In genomic region chr16:10090816-10091215, GRCh38 we compare ENCODE assay signal across 19 cellular contexts.
DNase-seq lines count a peak whose midpoint lies in the region; ATAC-seq and TF ChIP-seq lines count a peak whose summit lies in the region.
"Had no signal": no experiment of that assay in that cellular context is flagged by ENCODE, and none has a peak within 500 bp of the region (broad histone marks: within the 10 kb centered on the region; RNA-seq: fewer than 3 reads in every experiment).

No MANE protein-coding gene starts in this region.

- H3K36me3 Mint-ChIP-seq in activated CD8-positive, alpha-beta T cell treated with anti-CD3 and anti-CD28 coated beads, Interleukin-2, amount 10 ng/mL, durations not matched to agents 7 days and 5 days (ENCODE audit: low read depth): no peaks in the 10 kb centered on the region

- no peaks in the 10 kb centered on the region for H3K9me3 ChIP-seq in tibial artery
- H3K9me3 ChIP-seq: A549, SJCRH30 had no signal

- no peak overlapping the region for H3K27ac Mint-ChIP-seq in activated CD8-positive, alpha-beta T cell treated with anti-CD3 and anti-CD28 coated beads, Interleukin-2, amount 10 ng/mL, durations not matched to agents 7 days and 5 days
- H3K27ac Mint-ChIP-seq: H9 had no signal

- peaks cover 0 to 11% (median 9%) of the 10 kb centered on the region in 4 donors for H3K4me1 ChIP-seq in tibial artery
- H3K4me1 ChIP-seq: A549, SJCRH30 had no signal

- DNase-seq in EH (ENCODE audit: low read depth) (peak; percentile 76), M059J (ENCODE audit: low read depth) (peak; percentile 91), astrocyte of the hippocampus (ENCODE audit: low read depth, low spot score) (peak; percentile 18), fibroblast of the aortic adventitia (ENCODE audit: low read depth) (peak; percentile 31), tibial artery (no peak)
- DNase-seq in activated CD8-positive, alpha-beta T cell treated with anti-CD3 and anti-CD28 coated beads, Interleukin-2, amount 10 ng/mL, durations not matched to agents 7 days and 5 days: no peak
- no peak for DNase-seq in stimulated activated CD4-positive, alpha-beta T cell treated with anti-CD3 and anti-CD28 coated beads, Interleukin-2, amount 100 ng/mL, for 48 hours
- DNase-seq: C1 segment of cervical spinal cord, DMS 273 treated with DMSO at 0.1 percent for 48 hours, H9, MV-4-11, NCI-H1417, NCI-H1930, NCI-H446, NCI-H69, RPMI8226, SJCRH30 had no signal

- no peaks in the 10 kb centered on the region for H3K27me3 ChIP-seq in tibial artery
- H3K27me3 ChIP-seq: SJCRH30 had no signal

- TF ChIP-seq CTCF in fibroblast of the aortic adventitia (IDR thresholded peaks at IDR 0.05; ENCODE audit: insufficient read depth, low read length) (no peak), tibial artery (IDR thresholded peaks at IDR 0.05) (no peak)

- no peaks in the 10 kb centered on the region for H3K9me3 Mint-ChIP-seq in activated CD8-positive, alpha-beta T cell treated with anti-CD3 and anti-CD28 coated beads, Interleukin-2, amount 10 ng/mL, durations not matched to agents 7 days and 5 days (ENCODE audit: insufficient read depth)
- H3K9me3 Mint-ChIP-seq: H9 had no signal

- H3K4me3 Mint-ChIP-seq in activated CD8-positive, alpha-beta T cell treated with anti-CD3 and anti-CD28 coated beads, Interleukin-2, amount 10 ng/mL, durations not matched to agents 7 days and 5 days: no peak overlapping the region
- H3K4me3 Mint-ChIP-seq: H9 had no signal

- H3K36me3 ChIP-seq in tibial artery: no peaks in the 10 kb centered on the region
- H3K36me3 ChIP-seq: SJCRH30 had no signal

- intact Hi-C loops in tibial artery (cut with DNase I; ENCODE audit: low total_unique reads): no loop called here

- H3K27ac ChIP-seq in tibial artery: no peak overlapping the region
- H3K27ac ChIP-seq: A549, SJCRH30 had no signal

- CTCF ChIA-PET in activated CD8-positive, alpha-beta T cell treated with anti-CD3 and anti-CD28 coated beads, Interleukin-2, amount 10 ng/mL, durations not matched to agents 7 days and 5 days (lab: Charles Lee): no interaction called here

- no peaks in the 10 kb centered on the region for H3K27me3 Mint-ChIP-seq in activated CD8-positive, alpha-beta T cell treated with anti-CD3 and anti-CD28 coated beads, Interleukin-2, amount 10 ng/mL, durations not matched to agents 7 days and 5 days (ENCODE audit: low read depth)

- H3K4me3 ChIP-seq in fibroblast of the aortic adventitia (ENCODE audit: low read depth, low read length) (no peak overlapping the region), tibial artery (no peak overlapping the region)
- H3K4me3 ChIP-seq: A549, SJCRH30 had no signal

- POLR2A ChIA-PET in activated CD8-positive, alpha-beta T cell treated with anti-CD3 and anti-CD28 coated beads, Interleukin-2, amount 10 ng/mL, durations not matched to agents 7 days and 5 days (lab: Charles Lee): no interaction called here

- no peaks in the 10 kb centered on the region for H3K4me1 Mint-ChIP-seq in activated CD8-positive, alpha-beta T cell treated with anti-CD3 and anti-CD28 coated beads, Interleukin-2, amount 10 ng/mL, durations not matched to agents 7 days and 5 days (ENCODE audit: low read depth)

- ATAC-seq in HG03025 (IDR thresholded peaks at IDR 0.05; ENCODE audit: low FRiP score, unreplicated experiment): no peak
- no peak for ATAC-seq in activated CD8-positive, alpha-beta T cell treated with anti-CD3 and anti-CD28 coated beads, Interleukin-2, amount 10 ng/mL, durations not matched to agents 7 days and 5 days
- ATAC-seq: A549 had no signal

Comparison
In these comparisons a context has a peak if more than half of its experiments do, and no peak if none do; other contexts are left out.
1. DNase-seq: peak in EH (single experiment), M059J (single experiment), astrocyte of the hippocampus (single experiment) and fibroblast of the aortic adventitia (single experiment); none in tibial artery (0 of 2), activated CD8-positive, alpha-beta T cell treated with anti-CD3 and anti-CD28 coated beads, Interleukin-2, amount 10 ng/mL, durations not matched to agents 7 days and 5 days (single experiment) and stimulated activated CD4-positive, alpha-beta T cell treated with anti-CD3 and anti-CD28 coated beads, Interleukin-2, amount 100 ng/mL, for 48 hours (0 of 2).